Comparison of ENCODE assay signal across 27 cellular contexts in the genomic region with DNA sequence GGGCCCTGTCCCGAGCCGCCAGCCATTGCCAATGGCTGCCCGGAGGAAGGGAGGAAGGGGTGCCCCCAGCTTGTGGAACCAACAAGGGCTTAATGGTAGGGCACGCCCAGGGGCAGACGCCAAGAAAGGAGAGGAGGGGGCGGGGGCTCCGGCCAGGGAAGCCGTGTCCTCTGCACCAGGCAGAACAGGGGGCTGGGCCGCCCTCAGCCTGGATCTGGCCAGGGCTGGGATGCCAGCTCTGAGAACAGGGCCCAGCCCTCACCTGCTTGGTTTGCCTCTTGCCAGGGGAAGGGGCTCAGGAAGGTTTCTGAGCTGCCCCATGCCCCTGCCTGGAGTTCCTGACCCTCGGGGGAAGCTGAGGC. TPM values are rescaled to one million over a fixed set of nuclear protein-coding genes. Genes with fewer than 3 reads are reported as not detected.
A peak's percentile ranks its signal among the peaks of the same experiment; 100 is the strongest.
DNase-seq lines count a peak whose midpoint lies in the region; ATAC-seq, FAIRE-seq and TF ChIP-seq lines count a peak whose summit lies in the region.
"Had no signal": no experiment of that assay in that cellular context is flagged by ENCODE, and none has a peak within 500 bp of the region (broad histone marks: within the 10 kb centered on the region; RNA-seq: fewer than 3 reads in every experiment).

No MANE protein-coding gene starts in this region.

- DNase-seq in PC-9, result no peak
- no peak for DNase-seq in HepG2 (ENCODE audit: low spot score)
- DNase-seq in retina, result peak; percentile 30
- no peak for DNase-seq in SHP77 treated with DMSO at 0.1 percent for 48 hours (lab: John Stamatoyannopoulos, UW)
- no peak for DNase-seq in effector memory CD8-positive, alpha-beta T cell
- no peak for DNase-seq in H9
- DNase-seq: activated B cell treated with CpG ODN at 0.5 μM for 24 hours; activated CD4-positive, alpha-beta T cell treated with anti-CD3 and anti-CD28 coated beads, Interleukin-2, amount 50 U/mL, for 1 hour; activated gamma-delta T cell treated with Interleukin-2 at 50 U/mL for 16 hours; activated naive CD8-positive, alpha-beta T cell treated with anti-CD3 and anti-CD28 coated beads, Interleukin-2, amount 50 U/mL, for 24 hours; activated T-cell treated with anti-CD3 and anti-CD28 coated beads, Interleukin-2, amount 50 U/mL, for 4 hours; C1 segment of cervical spinal cord; central memory CD4-positive, alpha-beta T cell; Karpas-422; NCI-H1417 treated with DMSO at 0.1 percent for 48 hours; NCI-H2107; NCI-H774; stimulated activated naive CD8-positive, alpha-beta T cell treated with anti-CD3 and anti-CD28 coated beads, Interleukin-15, amount 100 ng/mL, for 72 hours; T1000; tibial artery had no signal

- TF ChIP-seq CTCF in PC-9 (conservative IDR thresholded peaks at IDR 0.05) (no peak), HepG2 (CRISPR knock-in tag; IDR thresholded peaks at IDR 0.05) (no peak), H9 (conservative IDR thresholded peaks at IDR 0.05) (no peak)

- no peaks in the 10 kb centered on the region for H3K79me1 ChIP-seq in H9 (ENCODE audit: insufficient read depth, low read depth, low read length, poor library complexity, severe bottlenecking)

- H3K14ac ChIP-seq in H9 (ENCODE audit: insufficient read depth, low read length), result no peak overlapping the region

- no peaks in the 10 kb centered on the region for H3K27me3 ChIP-seq in BLaER1
- no peaks in the 10 kb centered on the region for H3K27me3 ChIP-seq in PC-9 (ENCODE audit: insufficient read depth, low read depth)
- H3K27me3 ChIP-seq in HepG2 (ENCODE audit: control insufficient read depth in 1 of 2, insufficient read depth in 2 of 2, low read length in 2 of 2), result peaks cover 28 to 81% of the 10 kb centered on the region in 2 experiments
- H3K27me3 ChIP-seq in H9 (ENCODE audit: insufficient read depth, low read length), result no peaks in the 10 kb centered on the region

- H3K9me3 Mint-ChIP-seq in effector memory CD8-positive, alpha-beta T cell, result no peaks in the 10 kb centered on the region
- H3K9me3 Mint-ChIP-seq in H9, result no peaks in the 10 kb centered on the region; a peak in 1 of 5 replicates
- H3K9me3 Mint-ChIP-seq: activated B cell treated with CpG ODN at 0.5 μM for 24 hours; activated naive CD8-positive, alpha-beta T cell treated with anti-CD3 and anti-CD28 coated beads, Interleukin-2, amount 50 U/mL, for 24 hours; activated T-cell treated with anti-CD3 and anti-CD28 coated beads, Interleukin-2, amount 50 U/mL, for 4 hours; neural crest cell; stimulated activated naive CD8-positive, alpha-beta T cell treated with anti-CD3 and anti-CD28 coated beads, Interleukin-15, amount 100 ng/mL, for 72 hours had no signal

- 1% methylated on average over 8 of the region's 10 CpGs for WGBS in HepG2 (ENCODE audit: low lambda C conversion rate)
- no CpG with 5 or more reads among the region's 10 CpGs for WGBS in H9 (ENCODE audit: extremely low coverage, insufficient read length, low lambda C conversion rate)

- H3K27ac Mint-ChIP-seq in effector memory CD8-positive, alpha-beta T cell, result no peak overlapping the region
- no peak overlapping the region for H3K27ac Mint-ChIP-seq in H9
- H3K27ac Mint-ChIP-seq: activated B cell treated with CpG ODN at 0.5 μM for 24 hours; activated naive CD8-positive, alpha-beta T cell treated with anti-CD3 and anti-CD28 coated beads, Interleukin-2, amount 50 U/mL, for 24 hours; stimulated activated naive CD8-positive, alpha-beta T cell treated with anti-CD3 and anti-CD28 coated beads, Interleukin-15, amount 100 ng/mL, for 72 hours had no signal

- no peaks in the 10 kb centered on the region for H3K9me3 ChIP-seq in BLaER1
- no peaks in the 10 kb centered on the region for H3K9me3 ChIP-seq in PC-9 (ENCODE audit: insufficient read depth, low read depth)
- H3K9me3 ChIP-seq in HepG2 (ENCODE audit: low read length), result no peaks in the 10 kb centered on the region
- no peaks in the 10 kb centered on the region for H3K9me3 ChIP-seq in H9 (ENCODE audit: control insufficient read depth, low read depth, low read length)
- H3K9me3 ChIP-seq: tibial artery had no signal

- ATAC-seq in HepG2 (no peak), HG03139 (IDR thresholded peaks at IDR 0.05; ENCODE audit: unreplicated experiment) (no peak)
- no peak for ATAC-seq in effector memory CD8-positive, alpha-beta T cell (replicated peaks)
- ATAC-seq: activated naive CD8-positive, alpha-beta T cell treated with anti-CD3 and anti-CD28 coated beads, Interleukin-2, amount 50 U/mL, for 24 hours; activated T-cell treated with anti-CD3 and anti-CD28 coated beads, Interleukin-2, amount 50 U/mL, for 4 hours; stimulated activated naive CD8-positive, alpha-beta T cell treated with anti-CD3 and anti-CD28 coated beads, Interleukin-15, amount 100 ng/mL, for 72 hours had no signal

- no peak for TF ChIP-seq RAD21 in HepG2 (CRISPR knock-in tag; IDR thresholded peaks at IDR 0.05)

- H2BK20ac ChIP-seq in H9 (ENCODE audit: low read depth, low read length, poor library complexity, severe bottlenecking), result no peak overlapping the region

- POLR2A ChIA-PET in PC-9 (lab: Charles Lee; ENCODE audit: unreplicated experiment) (interaction anchor here (0.7 kb wide), 1 partner anchor 661 kb away, joined by 3 read pairs; no protein-coding TSS in a partner anchor), HepG2 (lab: Yijun Ruan, JAX) (no interaction called here)

- no peak overlapping the region for H3K4me3 Mint-ChIP-seq in effector memory CD8-positive, alpha-beta T cell
- no peak overlapping the region for H3K4me3 Mint-ChIP-seq in H9
- H3K4me3 Mint-ChIP-seq: activated B cell treated with CpG ODN at 0.5 μM for 24 hours; activated naive CD8-positive, alpha-beta T cell treated with anti-CD3 and anti-CD28 coated beads, Interleukin-2, amount 50 U/mL, for 24 hours; activated T-cell treated with anti-CD3 and anti-CD28 coated beads, Interleukin-2, amount 50 U/mL, for 4 hours; neural crest cell; stimulated activated naive CD8-positive, alpha-beta T cell treated with anti-CD3 and anti-CD28 coated beads, Interleukin-15, amount 100 ng/mL, for 72 hours had no signal

- BruUV-seq in PC-9 (replicated peaks; lab: Mats Ljungman, UMichigan) (no TSS peak), HepG2 (replicated peaks; lab: Mats Ljungman, UMichigan) (no TSS peak)

- no peak overlapping the region for H3K23ac ChIP-seq in H9 (ENCODE audit: insufficient read length, low read depth, low read length)

- no peak overlapping the region for H2BK5ac ChIP-seq in H9 (ENCODE audit: insufficient read length, low read length)

- H4K20me1 ChIP-seq in BLaER1 (peaks cover 31% of the 10 kb centered on the region; the same call in 1 of the 2 replicates), PC-9 (ENCODE audit: insufficient read depth) (no peaks in the 10 kb centered on the region), HepG2 (ENCODE audit: insufficient read depth, low read length) (no peaks in the 10 kb centered on the region), H9 (ENCODE audit: control insufficient read depth, insufficient read depth, insufficient read length) (no peaks in the 10 kb centered on the region)

- H3T11ph ChIP-seq in H9 (ENCODE audit: low read length), result no peak overlapping the region

- H3K4me2 ChIP-seq in BLaER1 (peak overlapping the region; percentile 87), PC-9 (peak overlapping the region; percentile 92), HepG2 (ENCODE audit: low read depth, low read length) (peak overlapping the region; percentile 78), H9 (ENCODE audit: insufficient read depth, insufficient read length, low read length) (no peak overlapping the region)

- H3K4me1 Mint-ChIP-seq in effector memory CD8-positive, alpha-beta T cell (ENCODE audit: low read depth in 2 of 2), result peaks cover 0 to 5% of the 10 kb centered on the region in 2 donors
- H3K4me1 Mint-ChIP-seq in H9, result peaks cover 20 to 50% of the 10 kb centered on the region in 2 experiments
- H3K4me1 Mint-ChIP-seq: activated naive CD8-positive, alpha-beta T cell treated with anti-CD3 and anti-CD28 coated beads, Interleukin-2, amount 50 U/mL, for 24 hours; stimulated activated naive CD8-positive, alpha-beta T cell treated with anti-CD3 and anti-CD28 coated beads, Interleukin-15, amount 100 ng/mL, for 72 hours had no signal

- H3K9me2 ChIP-seq in PC-9 (ENCODE audit: insufficient read depth), result no peaks in the 10 kb centered on the region

- intact Hi-C loops in PC-9 (cut with micrococcal nuclease; ENCODE audit: unreplicated experiment), result no loop called here
- intact Hi-C loops in HepG2 (cut with micrococcal nuclease; ENCODE audit: unreplicated experiment), result no loop called here

- H3K36me3 ChIP-seq in BLaER1 (no peaks in the 10 kb centered on the region), PC-9 (ENCODE audit: low read depth) (no peaks in the 10 kb centered on the region), HepG2 (replicated peaks in 1 of 2; ENCODE audit: control insufficient read depth in 1 of 2, insufficient read depth in 2 of 2, low read length in 2 of 2) (no peaks in the 10 kb centered on the region)
- H3K36me3 ChIP-seq: tibial artery had no signal

- H3K4me1 ChIP-seq in BLaER1 (peaks cover 99% of the 10 kb centered on the region), PC-9 (replicated peaks; ENCODE audit: insufficient read depth) (peaks cover 70% of the 10 kb centered on the region), HepG2 (ENCODE audit: insufficient read depth, low read length) (peaks cover 93% of the 10 kb centered on the region), H9 (ENCODE audit: insufficient read depth, low read length) (no peaks in the 10 kb centered on the region)

- peaks cover 40% of the 10 kb centered on the region for H3F3A ChIP-seq in PC-9 (ENCODE audit: insufficient read depth, low read depth)

- H2BK12ac ChIP-seq in H9 (ENCODE audit: insufficient read length, low read depth, low read length), result no peak overlapping the region

- no peak for FAIRE-seq in HepG2 (lab: Jason Lieb, UNC)
- FAIRE-seq: D721Med, endothelial cell of umbilical vein, islet of Langerhans had no signal

- H3K27ac ChIP-seq in BLaER1, result peak overlapping the region; percentile 81
- peak overlapping the region; percentile 90 for H3K27ac ChIP-seq in PC-9
- no peak overlapping the region for H3K27ac ChIP-seq in HepG2 (ENCODE audit: extremely low read length, insufficient read depth, low read length)
- H3K27ac ChIP-seq in H9 (ENCODE audit: insufficient read length, low read depth, low read length), result no peak overlapping the region
- H3K27ac ChIP-seq: tibial artery had no signal

- H3K36me3 Mint-ChIP-seq in effector memory CD8-positive, alpha-beta T cell (ENCODE audit: insufficient read depth), result no peaks in the 10 kb centered on the region
- no peaks in the 10 kb centered on the region for H3K36me3 Mint-ChIP-seq in H9 (ENCODE audit: insufficient read depth in 1 of 3, low read depth in 3 of 3)

- TF ChIP-seq EP300 in HepG2 (IDR thresholded peaks at IDR 0.05; ENCODE audit: low read depth in 2 of 2, low read length in 2 of 2) (no peak), HepG2 (CRISPR knock-in tag; IDR thresholded peaks at IDR 0.05; ENCODE audit: borderline replicate concordance) (no peak)

- H4K91ac ChIP-seq in H9 (ENCODE audit: insufficient read length, low read depth, low read length), result no peak overlapping the region

- H3K18ac ChIP-seq in H9 (ENCODE audit: insufficient read length, low read depth, low read length), result no peak overlapping the region

- no peak overlapping the region for H4K5ac ChIP-seq in H9 (ENCODE audit: insufficient read length, low read depth, low read length)

- H3K79me2 ChIP-seq in PC-9 (ENCODE audit: low read depth), result no peaks in the 10 kb centered on the region
- H3K79me2 ChIP-seq in HepG2 (ENCODE audit: insufficient read depth, low read length), result no peaks in the 10 kb centered on the region
- no peaks in the 10 kb centered on the region for H3K79me2 ChIP-seq in H9 (ENCODE audit: insufficient read depth, low read length)

- no peak overlapping the region for H2AK5ac ChIP-seq in H9 (ENCODE audit: insufficient read length, low read length)

- no peak overlapping the region for H2BK120ac ChIP-seq in H9 (ENCODE audit: low read depth, low read length, poor library complexity, severe bottlenecking)

- no peak overlapping the region for H2BK15ac ChIP-seq in H9 (ENCODE audit: low read depth, low read length)

- H2AFZ ChIP-seq in PC-9 (no peak overlapping the region), HepG2 (ENCODE audit: low read length) (no peak overlapping the region), H9 (ENCODE audit: low read length) (no peak overlapping the region)

- in situ Hi-C loops in HepG2 (cut with HindIII; ENCODE audit: extremely low pct_ligation_motif_present, low pct_unique_long_range_greater_than_20kb), result no loop called here

- H4K8ac ChIP-seq in H9 (replicated peaks; ENCODE audit: insufficient read length, low read depth, low read length), result no peak overlapping the region

- no peaks in the 10 kb centered on the region for H3K23me2 ChIP-seq in H9 (ENCODE audit: insufficient read length, low read depth, low read length, poor library complexity, severe bottlenecking)

- H3K4me3 ChIP-seq in BLaER1 (peak overlapping the region; percentile 44; the same call in 1 of the 2 replicates), PC-9 (peak overlapping the region; percentile 49; the same call in 1 of the 2 replicates), HepG2 (replicated peaks in 1 of 3; ENCODE audit: insufficient read depth in 1 of 3, low read depth in 2 of 3, low read length in 3 of 3) (peak overlapping the region in 2 of 3 experiments; percentile 45 to 72; a peak in 5 of 6 replicates)
- H3K4me3 ChIP-seq: lung, tibial artery had no signal

- no peak overlapping the region for H3K56ac ChIP-seq in H9 (ENCODE audit: insufficient read length, low read depth, low read length)

- peaks cover 28 to 70% of the 10 kb centered on the region in 2 donors for H3K27me3 Mint-ChIP-seq in effector memory CD8-positive, alpha-beta T cell
- peaks cover 16% of the 10 kb centered on the region for H3K27me3 Mint-ChIP-seq in H9 (ENCODE audit: low read depth)

- CTCF ChIA-PET in PC-9 (lab: Charles Lee) (no interaction called here), HepG2 (lab: Yijun Ruan, JAX; ENCODE audit: low intra/inter-chr PET ratio, low total read pairs) (no interaction called here)

- H3K9ac ChIP-seq in BLaER1 (peak overlapping the region; percentile 69), HepG2 (ENCODE audit: insufficient read depth, low read depth, low read length) (peak overlapping the region; percentile 38; the same call in 1 of the 2 replicates), H9 (ENCODE audit: extremely low read depth, insufficient read length, low read length) (no peak overlapping the region)

- no peak for TF ChIP-seq POLR2A in HepG2 (IDR thresholded peaks at IDR 0.05; ENCODE audit: insufficient read depth in 1 of 2, low read depth in 2 of 2, low read length in 2 of 2)

- H3K4ac ChIP-seq in H9 (ENCODE audit: low read depth, low read length), result no peak overlapping the region

RNA-seq across cellular contexts. Expression of a gene that starts 35.8 kb away (rescaled TPM):
- total RNA-seq in PC-9 (2021), result 127 and 130 TPM in 2 replicates
- 23.0 and 55.8 TPM in 2 replicates for total RNA-seq in HepG2 (2016; rRNA removed; fragmentation: Illumina TruSeq; extraction: Trizol)
- total RNA-seq in HepG2 (2016; cell fraction: cytosol; rRNA removed; fragmentation: Illumina TruSeq; extraction: Trizol; ENCODE audit: low read depth), result 18.5 and 23.3 TPM in 2 replicates
- 19.1 and 55.8 TPM in 2 replicates for total RNA-seq in HepG2 (2016; cell fraction: insoluble cytoplasmic fraction; rRNA removed; fragmentation: Illumina TruSeq; extraction: Trizol)
- total RNA-seq in HepG2 (2016; cell fraction: membrane; rRNA removed; fragmentation: Illumina TruSeq; extraction: Trizol), result 18.8 and 20.0 TPM in 2 replicates
- total RNA-seq in HepG2 (2016; cell fraction: nucleus; rRNA removed; fragmentation: Illumina TruSeq; extraction: Trizol), result 52.6 and 64.0 TPM in 2 replicates
- polyA plus RNA-seq in HepG2 (2011; rRNA removed), result 23.4 and 33.6 TPM in 2 replicates
- 20.1 and 34.6 TPM in 2 replicates for polyA plus RNA-seq in HepG2 (2011; cell fraction: cytosol; rRNA removed)
- polyA plus RNA-seq in HepG2 (2011; cell fraction: nucleus; rRNA removed), result 63.4 and 88.4 TPM in 2 replicates
- 22.8 and 28.0 TPM in 2 replicates for polyA plus RNA-seq in HepG2 (2012)
- polyA plus RNA-seq in HepG2 (2016; cell fraction: cytosol; fragmentation: Illumina TruSeq; extraction: Trizol; ENCODE audit: low read depth), result 5.7 and 7.1 TPM in 2 replicates
- 19.7 and 23.4 TPM in 2 replicates for polyA plus RNA-seq in HepG2 (2016; cell fraction: insoluble cytoplasmic fraction; fragmentation: Illumina TruSeq; extraction: Trizol; ENCODE audit: low read depth)
- polyA plus RNA-seq in HepG2 (2016; cell fraction: membrane; fragmentation: Illumina TruSeq; extraction: Trizol; ENCODE audit: low read depth), result 10.4 and 11.4 TPM in 2 replicates
- 123 and 129 TPM in 2 replicates for polyA plus RNA-seq in HepG2 (2016; cell fraction: nucleus; fragmentation: Illumina TruSeq; extraction: Trizol; ENCODE audit: insufficient read depth, low read depth)
- polyA minus RNA-seq in HepG2 (2011; rRNA and poly(A)+ RNA removed; ENCODE audit: low replicate concordance), result 53.9 and 165 TPM in 2 replicates
- 62.7 and 77.3 TPM in 2 replicates for polyA minus RNA-seq in HepG2 (2011; cell fraction: cytosol; rRNA and poly(A)+ RNA removed)
- 25.7 and 27.8 TPM in 2 replicates for polyA minus RNA-seq in HepG2 (2011; cell fraction: nucleus; rRNA and poly(A)+ RNA removed)
- 43.2 and 43.8 TPM in 2 replicates for total RNA-seq in H9 (2021)

Comparison
In these comparisons a context has a peak if more than half of its experiments do, and no peak if none do; other contexts are left out.
1. H3K27ac ChIP-seq: peak in BLaER1 (single experiment) and PC-9 (single experiment); none in HepG2 (single experiment) and H9 (single experiment).
2. Peak in every context shown above with its lines, with median percentiles within 50 percentile points of each other: H3K4me3 ChIP-seq.